In genomic region chr18:23809411-23809810, GRCh38 we compare ENCODE assay signal across 32 cellular contexts.
"Had no signal": no experiment of that assay in that cellular context is flagged by ENCODE, and none has a peak within 500 bp of the region (broad histone marks: within the 10 kb centered on the region; RNA-seq: fewer than 3 reads in every experiment).

No MANE protein-coding gene starts in this region.

- H3K4me3 ChIP-seq: PC-9 had no signal

- DNase-seq: activated B cell treated with CpG ODN at 0.5 μM for 24 hours; activated CD4-positive, alpha-beta memory T cell treated with anti-CD3 and anti-CD28 coated beads for 36 hours; activated CD4-positive, alpha-beta T cell treated with anti-CD3 and anti-CD28 coated beads for 4 hours; activated CD4-positive, alpha-beta T cell treated with anti-CD3 and anti-CD28 coated beads, Interleukin-2, amount 50 U/mL, for 1 hour; activated CD4-positive, CD25-positive, alpha-beta regulatory T cell treated with anti-CD3 and anti-CD28 coated beads, Interleukin-2, amount 50 U/mL, for 72 hours; activated effector memory CD4-positive, alpha-beta T cell treated with anti-CD3 and anti-CD28 coated beads, Interleukin-2, amount 50 U/mL, for 16 hours; activated naive CD4-positive, alpha-beta T cell; activated naive CD4-positive, alpha-beta T cell treated with anti-CD3 and anti-CD28 coated beads, Interleukin-2, amount 50 U/mL, for 16 hours; activated naive CD8-positive, alpha-beta T cell treated with anti-CD3 and anti-CD28 coated beads for 36 hours; activated T-cell treated with anti-CD3 and anti-CD28 coated beads, Interleukin-2, amount 50 U/mL, for 1 hour; activated T-cell treated with anti-CD3 and anti-CD28 coated beads, Interleukin-2, amount 50 U/mL, for 72 hours; amniotic stem cell; aorta; brain microvascular endothelial cell; central memory CD4-positive, alpha-beta T cell; Karpas-422; KBM-7; NCI-H1436 treated with DMSO at 0.1 percent for 48 hours; NCI-H1694 treated with DMSO at 0.1 percent for 48 hours; NCI-H2029; NCI-H2171 treated with DMSO at 0.1 percent for 48 hours; NCI-H2227 treated with DMSO at 0.1 percent for 48 hours; PC-9; SIG-M5; T-cell; T-helper 2 cell; T-helper 9 cell had no signal

- H3K27me3 ChIP-seq: brain microvascular endothelial cell had no signal

- H3K9me3 Mint-ChIP-seq: activated naive CD8-positive, alpha-beta T cell treated with anti-CD3 and anti-CD28 coated beads for 36 hours; activated T-helper 17 cell treated with anti-CD3 and anti-CD28 coated beads, Interleukin-2, amount 50 U/mL, for 72 hours; T-cell had no signal

- H3K4me2 ChIP-seq: PC-9 had no signal

- H3K27me3 Mint-ChIP-seq: activated naive CD8-positive, alpha-beta T cell treated with anti-CD3 and anti-CD28 coated beads for 36 hours had no signal

- ATAC-seq: activated T-helper 17 cell treated with anti-CD3 and anti-CD28 coated beads, Interleukin-2, amount 50 U/mL, for 72 hours; Right ventricle myocardium inferior; SK-N-SH treated with all-trans-retinoic acid at 6 μM for 48 hours had no signal

- H3K27ac Mint-ChIP-seq: activated B cell treated with CpG ODN at 0.5 μM for 24 hours; activated CD4-positive, alpha-beta memory T cell treated with anti-CD3 and anti-CD28 coated beads for 36 hours; activated naive CD8-positive, alpha-beta T cell treated with anti-CD3 and anti-CD28 coated beads for 36 hours; activated T-cell treated with anti-CD3 and anti-CD28 coated beads, Interleukin-2, amount 50 U/mL, for 72 hours; activated T-helper 17 cell treated with anti-CD3 and anti-CD28 coated beads, Interleukin-2, amount 50 U/mL, for 72 hours; T-cell had no signal

- H3K36me3 ChIP-seq: brain microvascular endothelial cell had no signal

- H2AFZ ChIP-seq: PC-9 had no signal

- H3K36me3 Mint-ChIP-seq: activated CD4-positive, alpha-beta memory T cell treated with anti-CD3 and anti-CD28 coated beads for 36 hours; activated naive CD8-positive, alpha-beta T cell treated with anti-CD3 and anti-CD28 coated beads for 36 hours; T-cell had no signal

- H3K4me3 Mint-ChIP-seq: activated B cell treated with CpG ODN at 0.5 μM for 24 hours; activated CD4-positive, alpha-beta memory T cell treated with anti-CD3 and anti-CD28 coated beads for 36 hours; activated naive CD8-positive, alpha-beta T cell treated with anti-CD3 and anti-CD28 coated beads for 36 hours; activated T-cell treated with anti-CD3 and anti-CD28 coated beads, Interleukin-2, amount 50 U/mL, for 72 hours; activated T-helper 17 cell treated with anti-CD3 and anti-CD28 coated beads, Interleukin-2, amount 50 U/mL, for 72 hours; T-cell had no signal

- H3K27ac ChIP-seq: brain microvascular endothelial cell, PC-9, RWPE1, VCaP had no signal

- H3K4me1 Mint-ChIP-seq: activated B cell treated with CpG ODN at 0.5 μM for 24 hours; activated T-helper 17 cell treated with anti-CD3 and anti-CD28 coated beads, Interleukin-2, amount 50 U/mL, for 72 hours had no signal
